In the genomic region with DNA sequence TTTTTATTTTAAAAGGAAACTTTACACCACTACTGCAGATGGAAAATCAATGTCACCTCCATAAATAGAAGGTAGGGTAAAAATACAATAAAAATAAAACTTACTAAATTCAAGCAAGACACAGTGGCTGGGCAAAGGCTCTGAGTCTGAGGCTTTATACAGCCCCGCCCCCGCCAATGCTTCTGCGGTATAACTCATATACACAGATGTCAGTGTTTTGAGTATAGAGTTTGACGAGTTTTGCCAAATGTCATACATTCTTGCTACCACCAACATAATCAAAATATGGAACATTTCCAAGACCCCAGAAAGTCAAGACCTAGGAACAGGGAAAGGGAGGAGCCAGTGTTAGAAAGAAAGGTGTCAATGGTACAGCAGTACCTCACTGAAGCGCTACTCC, we compare ENCODE assay signal across 9 cellular contexts. TPM values are rescaled to one million over a fixed set of nuclear protein-coding genes. Genes with fewer than 3 reads are reported as not detected.
DNase-seq lines count a peak whose midpoint lies in the region; ATAC-seq and TF ChIP-seq lines count a peak whose summit lies in the region.
"Had no signal": no experiment of that assay in that cellular context is flagged by ENCODE, and none has a peak within 500 bp of the region (broad histone marks: within the 10 kb centered on the region; RNA-seq: fewer than 3 reads in every experiment).

No MANE protein-coding gene starts in this region.

- DNase-seq in OCI-LY7 (ENCODE audit: low spot score) (peak; percentile 35), activated T-cell treated with anti-CD3 and anti-CD28 coated beads for 4 hours (peak; percentile 72), mesothelial cell of epicardium (ENCODE audit: low spot score in 2 of 2, unreplicated experiment in 2 of 2) (no peak), left ventricle myocardium superior (no peak), mammary epithelial cell (no peak), NCI-H82 (lab: John Stamatoyannopoulos, UW) (no peak)
- DNase-seq in stimulated activated naive CD4-positive, alpha-beta T cell treated with Interleukin-2 at 50 U/mL for 16 hours (lab: John Stamatoyannopoulos, UW): peak; percentile 88

- H3K27me3 ChIP-seq in mammary epithelial cell (ENCODE audit: insufficient read depth, low read length): no peaks in the 10 kb centered on the region

- H3K79me2 ChIP-seq in OCI-LY7 (ENCODE audit: insufficient read depth, low read depth, low read length): peaks cover 92% of the 10 kb centered on the region
- H3K79me2 ChIP-seq in mammary epithelial cell (ENCODE audit: insufficient read depth, low read length): no peaks in the 10 kb centered on the region

- H3K4me1 Mint-ChIP-seq in mesothelial cell of epicardium: peaks cover 71% of the 10 kb centered on the region

- TF ChIP-seq CTCF in OCI-LY7 (conservative IDR thresholded peaks at IDR 0.05; ENCODE audit: low read length): no peak
- no peak for TF ChIP-seq CTCF in mesothelial cell of epicardium (IDR thresholded peaks at IDR 0.05; ENCODE audit: unreplicated experiment)
- no peak for TF ChIP-seq CTCF in mammary epithelial cell (conservative IDR thresholded peaks at IDR 0.05 in 1 of 2, IDR thresholded peaks at IDR 0.05 in 1 of 2; ENCODE audit: extremely low read depth in 1 of 2, insufficient read depth in 1 of 2, low read depth in 1 of 2, low read length in 2 of 2)

- ATAC-seq in left ventricle myocardium superior (no peak), GM21381 (IDR thresholded peaks at IDR 0.05; ENCODE audit: unreplicated experiment) (no peak)
- ATAC-seq: mucosa of descending colon had no signal

- H3K4me3 ChIP-seq in OCI-LY7 (ENCODE audit: low read depth, low read length, poor library complexity, severe bottlenecking) (no peak overlapping the region), mammary epithelial cell (replicated peaks in 1 of 3; ENCODE audit: insufficient read depth in 1 of 3, low read depth in 2 of 3, low read length in 3 of 3) (no peak overlapping the region)
- H3K4me3 ChIP-seq: mucosa of descending colon had no signal

- peak overlapping the region; percentile 35 for H3K27ac ChIP-seq in OCI-LY7 (ENCODE audit: low read depth, low read length, poor library complexity, severe bottlenecking)
- H3K27ac ChIP-seq in mammary epithelial cell (ENCODE audit: insufficient read depth, low read depth, low read length): no peak overlapping the region

- H3K4me1 ChIP-seq in OCI-LY7 (ENCODE audit: insufficient read depth, low read length, poor library complexity, severe bottlenecking): peaks cover 89% of the 10 kb centered on the region
- H3K4me1 ChIP-seq in mammary epithelial cell (ENCODE audit: insufficient read depth, low read length): peaks cover 31% of the 10 kb centered on the region

- no peaks in the 10 kb centered on the region for H3K36me3 Mint-ChIP-seq in mesothelial cell of epicardium

- peak overlapping the region; percentile 63 for H3K4me2 ChIP-seq in OCI-LY7 (ENCODE audit: low read length)
- H3K4me2 ChIP-seq in mammary epithelial cell (ENCODE audit: insufficient read depth, low read depth, low read length): no peak overlapping the region

- POLR2A ChIA-PET in OCI-LY7 (lab: Charles Lee): interaction anchor here (0.6 to 1.0 kb wide), 3 partner anchors 11 to 1834 kb away, joined by 3 to 4 read pairs (median 3); no protein-coding TSS in a partner anchor

- intact Hi-C loops in OCI-LY7 (cut with micrococcal nuclease; ENCODE audit: unreplicated experiment): loop anchor here (2.0 to 5.0 kb wide), 2 partner anchors 69 to 147 kb away; no protein-coding TSS in a partner anchor
- intact Hi-C loops in left ventricle myocardium superior (cut with micrococcal nuclease): no loop called here
- intact Hi-C loops in mammary epithelial cell (cut with micrococcal nuclease): loop anchor here (5.0 kb wide), 1 partner anchor 142 kb away; no protein-coding TSS in a partner anchor

- H3K9me3 Mint-ChIP-seq in mesothelial cell of epicardium: no peaks in the 10 kb centered on the region

- CTCF ChIA-PET in OCI-LY7 (lab: Charles Lee; ENCODE audit: unreplicated experiment): no interaction called here
- CTCF ChIA-PET in mammary epithelial cell (lab: Charles Lee; ENCODE audit: low non-redundant PET): no interaction called here

- no peaks in the 10 kb centered on the region for H3K9me2 ChIP-seq in OCI-LY7 (ENCODE audit: insufficient read depth, low read length)

- in situ Hi-C loops in mammary epithelial cell (cut with MboI; ENCODE audit: low sequenced_read_pairs in 2 of 2): no loop called here

- H4K20me1 ChIP-seq in OCI-LY7 (ENCODE audit: insufficient read depth, low read length): no peaks in the 10 kb centered on the region
- H4K20me1 ChIP-seq in mammary epithelial cell (ENCODE audit: insufficient read depth, low read length): no peaks in the 10 kb centered on the region

- no peaks in the 10 kb centered on the region for H3K27me3 Mint-ChIP-seq in mesothelial cell of epicardium (ENCODE audit: low read depth)

- 91% methylated on average over 5 of the region's 5 CpGs for WGBS in mammary epithelial cell (ENCODE audit: low coverage, missing lambda C conversion rate)

- peak overlapping the region; percentile 92 for H3K27ac Mint-ChIP-seq in mesothelial cell of epicardium

- H3K36me3 ChIP-seq in OCI-LY7 (ENCODE audit: insufficient read depth, low read length): peaks cover 20% of the 10 kb centered on the region; the same call in 1 of the 2 replicates
- no peaks in the 10 kb centered on the region for H3K36me3 ChIP-seq in mammary epithelial cell (ENCODE audit: insufficient read depth, low read length)

- H3K4me3 Mint-ChIP-seq in mesothelial cell of epicardium: no peak overlapping the region

- H2AFZ ChIP-seq in OCI-LY7 (ENCODE audit: low read length) (no peak overlapping the region), mammary epithelial cell (ENCODE audit: low read depth, low read length) (no peak overlapping the region)

- H3K9ac ChIP-seq in mammary epithelial cell (ENCODE audit: insufficient read depth, low read length): no peak overlapping the region

- no peaks in the 10 kb centered on the region for H3K9me3 ChIP-seq in OCI-LY7 (ENCODE audit: low read length)
- H3K9me3 ChIP-seq in mammary epithelial cell (replicated peaks; ENCODE audit: insufficient read depth, low read length): no peaks in the 10 kb centered on the region
- H3K9me3 ChIP-seq: mucosa of descending colon had no signal

- dilution Hi-C loops in mammary epithelial cell (cut with HindIII; ENCODE audit: low sequenced_read_pairs): no loop called here

- BruUV-seq in OCI-LY7 (replicated peaks; lab: Mats Ljungman, UMichigan) (no TSS peak), mammary epithelial cell (replicated peaks; lab: Mats Ljungman, UMichigan) (no TSS peak)

RNA-seq across cellular contexts. Expression of a gene that starts 12.8 kb away (rescaled TPM):
- total RNA-seq in OCI-LY7 (2014; rRNA removed; shearing (Covaris generic)): 12.5 TPM in 2 replicates
- total RNA-seq in OCI-LY7 (2022): 43.7 and 43.8 TPM in 2 replicates
- total RNA-seq in mesothelial cell of epicardium: 13.1 to 14.0 TPM (median 14.0 TPM) in 3 replicates
- total RNA-seq in left ventricle myocardium superior: 2.3 TPM
- under 1 TPM in 1 of 2 donors, not detected in 1; under 0.01 TPM for total RNA-seq in mammary epithelial cell
- 0.01 TPM for polyA plus RNA-seq in mammary epithelial cell
- not detected for polyA minus RNA-seq in mammary epithelial cell

Comparison
In these comparisons a context has a peak if more than half of its experiments do, and no peak if none do; other contexts are left out.
1. DNase-seq: peak in OCI-LY7 (single experiment), activated T-cell treated with anti-CD3 and anti-CD28 coated beads for 4 hours (single experiment) and stimulated activated naive CD4-positive, alpha-beta T cell treated with Interleukin-2 at 50 U/mL for 16 hours (single experiment); none in mesothelial cell of epicardium (0 of 2), left ventricle myocardium superior (single experiment), mammary epithelial cell (single experiment) and NCI-H82 (single experiment).